7 cellular contexts compared by ENCODE assay signal in genomic region chr1:160834945-160835565, GRCh38. TPM values are rescaled to one million over a fixed set of nuclear protein-coding genes. Genes with fewer than 3 reads are reported as not detected.
DNase-seq lines count a peak whose midpoint lies in the region; ATAC-seq, FAIRE-seq and TF ChIP-seq lines count a peak whose summit lies in the region.

No MANE protein-coding gene starts in this region.

- TF ChIP-seq EP300 in SK-N-SH (IDR thresholded peaks at IDR 0.05; ENCODE audit: borderline replicate concordance in 1 of 2, low read depth in 1 of 2, low read length in 1 of 2) = no peak

- H3K36me3 ChIP-seq in SK-N-SH (replicated peaks in 1 of 2; ENCODE audit: control insufficient read depth in 1 of 2, insufficient read depth in 2 of 2, low read length in 1 of 2) = no peaks in the 10 kb centered on the region
- peaks cover 0 to 4% (median 0%) of the 10 kb centered on the region in 3 experiments for H3K36me3 ChIP-seq in naive thymus-derived CD4-positive, alpha-beta T cell (ENCODE audit: control insufficient read depth in 2 of 3, insufficient read depth in 3 of 3, low read length in 3 of 3)

- H3K27ac Mint-ChIP-seq in chondrocyte (ENCODE audit: unreplicated experiment) = no peak overlapping the region
- peak overlapping the region; percentile 25 to 96 (median 86) for H3K27ac Mint-ChIP-seq in naive thymus-derived CD4-positive, alpha-beta T cell

- H3K4me1 Mint-ChIP-seq in chondrocyte (ENCODE audit: low read depth) = no peaks in the 10 kb centered on the region
- peaks cover 57 to 90% (median 72%) of the 10 kb centered on the region in 7 donors for H3K4me1 Mint-ChIP-seq in naive thymus-derived CD4-positive, alpha-beta T cell

- CTCF ChIA-PET in SK-N-SH (lab: Yijun Ruan, JAX) = interaction anchor here (1.3 to 1.5 kb wide), 4 partner anchors 9 to 116 kb away, joined by 4 to 6 read pairs (median 6); no protein-coding TSS in a partner anchor
- CTCF ChIA-PET in naive thymus-derived CD4-positive, alpha-beta T cell (lab: Charles Lee) = interaction anchor here (0.6 to 8.1 kb wide), 18 partner anchors 36 to 205 kb away, joined by 3 to 167 read pairs (median 3); partner anchors contain the start of genes ITLN1, ITLN2 and LY9

- peak; percentile 61 for TF ChIP-seq CTCF in SK-N-SH (IDR thresholded peaks at IDR 0.05)
- peak; percentile 74 for TF ChIP-seq CTCF in chondrocyte (IDR thresholded peaks at IDR 0.05)

- POLR2A ChIA-PET in SK-N-SH (lab: Yijun Ruan, JAX) = no interaction called here
- POLR2A ChIA-PET in naive thymus-derived CD4-positive, alpha-beta T cell (lab: Charles Lee) = interaction anchor here (0.5 to 2.2 kb wide), 7 partner anchors 30 to 546 kb away, joined by 3 to 7 read pairs (median 3); partner anchors contain the start of gene ITLN2

- no peaks in the 10 kb centered on the region for H3K9me2 ChIP-seq in SK-N-SH

- no peak overlapping the region for H2AFZ ChIP-seq in SK-N-SH (ENCODE audit: low read depth)

- DNase-seq in DMS53 treated with DMSO at 0.1 percent for 48 hours (lab: John Stamatoyannopoulos, UW; ENCODE audit: unreplicated experiment) (peak; percentile 54), HTR-8/SVneo (ENCODE audit: insufficient read length, low spot score) (peak; percentile 23), SK-N-SH (peak; percentile 23), chondrocyte (ENCODE audit: low spot score) (no peak), cerebellum (ENCODE audit: low spot score) (no peak)
- peak in 8 of 9 donors; percentile 27 to 75 (median 46) for DNase-seq in naive thymus-derived CD4-positive, alpha-beta T cell

- H3F3A ChIP-seq in SK-N-SH (replicated peaks; ENCODE audit: insufficient read depth) = no peaks in the 10 kb centered on the region

- intact Hi-C loops in naive thymus-derived CD4-positive, alpha-beta T cell (cut with micrococcal nuclease) = loop anchor here (1.0 to 10.0 kb wide), 8 partner anchors 42 to 322 kb away; partner anchors contain the start of genes DEDD (in 1 of the 2), USF1 (in 1 of the 2) and USP21 (in 1 of the 2)

- H3K4me3 ChIP-seq in SK-N-SH (ENCODE audit: low read depth in 2 of 2, low read length in 1 of 2) = peak overlapping the region in 1 of 2 experiments; percentile 45; a peak in 1 of 4 replicates
- no peak overlapping the region for H3K4me3 ChIP-seq in naive thymus-derived CD4-positive, alpha-beta T cell (ENCODE audit: low read length)

- no peaks in the 10 kb centered on the region for H3K9me3 Mint-ChIP-seq in chondrocyte (ENCODE audit: low read depth)
- no peaks in the 10 kb centered on the region for H3K9me3 Mint-ChIP-seq in naive thymus-derived CD4-positive, alpha-beta T cell

- H3K4me1 ChIP-seq in SK-N-SH (ENCODE audit: control insufficient read depth in 1 of 2, insufficient read depth in 2 of 2, low read depth in 1 of 2, low read length in 1 of 2) = no peaks in the 10 kb centered on the region
- H3K4me1 ChIP-seq in naive thymus-derived CD4-positive, alpha-beta T cell (ENCODE audit: control insufficient read depth in 2 of 2, insufficient read depth in 2 of 2, low read length in 2 of 2) = peaks cover 49 to 60% of the 10 kb centered on the region in 2 donors

- H3K27me3 Mint-ChIP-seq in chondrocyte (ENCODE audit: low read depth) = peaks cover 17% of the 10 kb centered on the region
- no peaks in the 10 kb centered on the region for H3K27me3 Mint-ChIP-seq in naive thymus-derived CD4-positive, alpha-beta T cell

- no peak overlapping the region for H3K9ac ChIP-seq in SK-N-SH

- FAIRE-seq in HTR-8/SVneo (lab: Jason Lieb, UNC) = no peak

- ATAC-seq in naive thymus-derived CD4-positive, alpha-beta T cell = no peak
- ATAC-seq in GM18868 (IDR thresholded peaks at IDR 0.05; ENCODE audit: unreplicated experiment) = no peak

- H3K36me3 Mint-ChIP-seq in chondrocyte (ENCODE audit: low read depth) = no peaks in the 10 kb centered on the region
- no peaks in the 10 kb centered on the region for H3K36me3 Mint-ChIP-seq in naive thymus-derived CD4-positive, alpha-beta T cell

- no peaks in the 10 kb centered on the region for H3K79me2 ChIP-seq in SK-N-SH (ENCODE audit: insufficient read depth)

- no peak overlapping the region for H3K4me2 ChIP-seq in SK-N-SH

- no peaks in the 10 kb centered on the region for H3K9me3 ChIP-seq in SK-N-SH
- H3K9me3 ChIP-seq in naive thymus-derived CD4-positive, alpha-beta T cell (ENCODE audit: control insufficient read depth in 2 of 3, low read length in 3 of 3) = no peaks in the 10 kb centered on the region

- no peak overlapping the region for H3K4me3 Mint-ChIP-seq in chondrocyte (ENCODE audit: unreplicated experiment)
- H3K4me3 Mint-ChIP-seq in naive thymus-derived CD4-positive, alpha-beta T cell = peak overlapping the region in 6 of 10 donors; percentile 17 to 71 (median 54)

- WGBS in SK-N-SH (ENCODE audit: low lambda C conversion rate) = 13% methylated on average over 3 of the region's 3 CpGs

- H3K27me3 ChIP-seq in SK-N-SH (ENCODE audit: insufficient read depth) = peaks cover 30% of the 10 kb centered on the region; the same call in 1 of the 2 replicates
- H3K27me3 ChIP-seq in naive thymus-derived CD4-positive, alpha-beta T cell (ENCODE audit: control insufficient read depth in 2 of 2, insufficient read depth in 2 of 2, low read length in 2 of 2) = no peaks in the 10 kb centered on the region

- H4K20me1 ChIP-seq in SK-N-SH (ENCODE audit: insufficient read depth) = no peaks in the 10 kb centered on the region

- TF ChIP-seq RAD21 in SK-N-SH (IDR thresholded peaks at IDR 0.05; ENCODE audit: low read length) = peak; percentile 54

- no peak overlapping the region for H3K27ac ChIP-seq in SK-N-SH (ENCODE audit: low read depth in 2 of 2, low read length in 1 of 2)
- no peak overlapping the region for H3K27ac ChIP-seq in naive thymus-derived CD4-positive, alpha-beta T cell (ENCODE audit: low read depth, low read length)

TF ChIP-seq in SK-N-SH, 30 proteins besides CTCF, POLR2A, EP300 and RAD21:
- TF ChIP-seq SMC3 (IDR thresholded peaks at IDR 0.05; ENCODE audit: low read depth, low read length) (peak; percentile 37; the same call in 1 of the 2 replicates), ZBTB33 (IDR thresholded peaks at IDR 0.05; ENCODE audit: borderline replicate concordance, low read depth) (no peak), FOXJ3 (CRISPR knock-in tag; IDR thresholded peaks at IDR 0.05) (no peak)

RNA-seq across cellular contexts. Expression of gene CD244, which starts 27.6 kb away (rescaled TPM):
- polyA plus RNA-seq in SK-N-SH (2012; rRNA removed) = not detected in 2 replicates
- not detected in 2 replicates for polyA plus RNA-seq in SK-N-SH (2012; cell fraction: cytosol; rRNA removed)
- not detected in 2 replicates for polyA plus RNA-seq in SK-N-SH (2012; cell fraction: nucleus; rRNA removed)
- total RNA-seq in chondrocyte (not detected in 3 replicates), cerebellum (not detected)
- 10 to 100 TPM in 1 of 5 experiments, 1 to 10 TPM in 1, under 1 TPM in 3; 0.27 to 33.6 (median 0.46) TPM for total RNA-seq in naive thymus-derived CD4-positive, alpha-beta T cell
- polyA plus RNA-seq in naive thymus-derived CD4-positive, alpha-beta T cell = 1 to 10 TPM; 3.9 to 4.6 TPM

RNA-seq across cellular contexts. Expression of gene LY9, which starts 39.1 kb away (rescaled TPM):
- polyA plus RNA-seq in SK-N-SH (2012; rRNA removed) = not detected in 2 replicates
- polyA plus RNA-seq in SK-N-SH (2012; cell fraction: cytosol; rRNA removed) = not detected in 2 replicates
- polyA plus RNA-seq in SK-N-SH (2012; cell fraction: nucleus; rRNA removed) = not detected in 2 replicates
- total RNA-seq in chondrocyte = not detected in 3 replicates
- 100 to 1,000 TPM in 4 of 5 experiments, 1 to 10 TPM in 1; 5.6 to 141 (median 105) TPM for total RNA-seq in naive thymus-derived CD4-positive, alpha-beta T cell
- polyA plus RNA-seq in naive thymus-derived CD4-positive, alpha-beta T cell = 100 to 1,000 TPM; 182 to 225 TPM
- total RNA-seq in cerebellum = not detected

RNA-seq across cellular contexts. Expression of gene ITLN1, which starts 49.9 kb away (rescaled TPM):
- not detected in 2 replicates for polyA plus RNA-seq in SK-N-SH (2012; rRNA removed)
- not detected in 2 replicates for polyA plus RNA-seq in SK-N-SH (2012; cell fraction: cytosol; rRNA removed)
- not detected in 2 replicates for polyA plus RNA-seq in SK-N-SH (2012; cell fraction: nucleus; rRNA removed)
- total RNA-seq in chondrocyte (not detected in 3 replicates), cerebellum (0.45 TPM)
- under 1 TPM in 1 of 5 experiments, not detected in 4; 0.88 TPM for total RNA-seq in naive thymus-derived CD4-positive, alpha-beta T cell
- not detected for polyA plus RNA-seq in naive thymus-derived CD4-positive, alpha-beta T cell

Comparison
In these comparisons a context has a peak if more than half of its experiments do, and no peak if none do; other contexts are left out.
1. DNase-seq: peak in DMS53 treated with DMSO at 0.1 percent for 48 hours (single experiment), HTR-8/SVneo (single experiment), SK-N-SH (single experiment) and naive thymus-derived CD4-positive, alpha-beta T cell (8 of 9); none in chondrocyte (single experiment) and cerebellum (single experiment).